ENCODE assay signal across 8 cellular contexts in genomic region chr16:66521951-66522771, GRCh38. TPM values are rescaled to one million over a fixed set of nuclear protein-coding genes. Genes with fewer than 3 reads are reported as not detected.
DNase-seq lines count a peak whose midpoint lies in the region; ATAC-seq and TF ChIP-seq lines count a peak whose summit lies in the region.

No MANE protein-coding gene starts in this region.

- H3K4me3 ChIP-seq in epithelial cell of esophagus (ENCODE audit: low read length): no peak overlapping the region
- H3K4me3 ChIP-seq in skin epidermis: no peak overlapping the region

- no peak for TF ChIP-seq CTCF in epithelial cell of esophagus (IDR thresholded peaks at IDR 0.05; ENCODE audit: insufficient read depth, low read depth, low read length, missing control alignments)

- DNase-seq in AG20443 (ENCODE audit: low spot score): peak; percentile 57
- peak; percentile 99 for DNase-seq in M059J (ENCODE audit: low read depth)
- peak; percentile 79 to 81 for DNase-seq in activated CD8-positive, alpha-beta memory T cell treated with anti-CD3 and anti-CD28 coated beads for 1 hour (ENCODE audit: extremely low read depth in 1 of 2, low read depth in 1 of 2)
- peak; percentile 81 for DNase-seq in epithelial cell of esophagus (ENCODE audit: low read depth)
- no peak for DNase-seq in HuH-7 (ENCODE audit: low spot score)
- DNase-seq in NCI-H774 (lab: John Stamatoyannopoulos, UW): no peak

- H3K27ac ChIP-seq in skin epidermis: peak overlapping the region in 20 of 21 experiments; percentile 66 to 99 (median 80)

- peak; percentile 57 for ATAC-seq in GM21529 (IDR thresholded peaks at IDR 0.05; ENCODE audit: unreplicated experiment)

RNA-seq across cellular contexts. Expression of gene TK2, which starts 27.8 kb away (rescaled TPM):
- 13.6 and 25.2 TPM in 2 replicates for total RNA-seq in M059J (2014; rRNA removed; shearing (Covaris generic))

RNA-seq across cellular contexts. Expression of gene CKLF, which starts 30.2 kb away (rescaled TPM):
- total RNA-seq in M059J (2014; rRNA removed; shearing (Covaris generic)): 145 and 165 TPM in 2 replicates

RNA-seq across cellular contexts. Expression of gene CMTM1, which starts 44.1 kb away (rescaled TPM):
- 2.1 and 3.8 TPM in 2 replicates for total RNA-seq in M059J (2014; rRNA removed; shearing (Covaris generic))

RNA-seq across cellular contexts. Expression of gene CMTM2, which starts 57.1 kb away (rescaled TPM):
- not detected in 2 replicates for total RNA-seq in M059J (2014; rRNA removed; shearing (Covaris generic))

Comparison
In these comparisons a context has a peak if more than half of its experiments do, and no peak if none do; other contexts are left out.
1. DNase-seq: peak in AG20443 (single experiment), M059J (single experiment), activated CD8-positive, alpha-beta memory T cell treated with anti-CD3 and anti-CD28 coated beads for 1 hour (2 of 2) and epithelial cell of esophagus (single experiment); none in HuH-7 (single experiment) and NCI-H774 (single experiment).